Comparison of ENCODE assay signal across 15 cellular contexts in the genomic region with DNA sequence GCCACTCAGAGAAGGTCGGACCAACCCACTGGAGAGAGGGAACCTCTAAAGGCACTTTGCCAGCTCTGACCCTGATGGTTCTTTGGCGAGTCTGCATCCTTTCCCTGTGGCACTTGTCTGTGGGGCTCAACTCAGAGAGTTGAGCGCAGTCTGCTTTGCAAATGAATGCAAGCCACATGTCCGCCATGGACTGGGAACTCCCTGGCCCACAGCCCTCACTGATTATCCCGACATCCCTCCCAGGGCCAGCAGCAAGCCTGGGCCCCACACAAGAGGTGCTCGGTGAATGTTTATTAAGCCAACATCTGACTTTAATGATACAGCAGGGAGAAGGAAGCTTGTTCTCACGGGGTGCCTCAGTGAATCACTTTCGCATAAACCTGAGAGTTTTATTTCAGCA. TPM values are rescaled to one million over a fixed set of nuclear protein-coding genes. Genes with fewer than 3 reads are reported as not detected.
DNase-seq lines count a peak whose midpoint lies in the region; ATAC-seq, FAIRE-seq and TF ChIP-seq lines count a peak whose summit lies in the region.
"Had no signal": no experiment of that assay in that cellular context is flagged by ENCODE, and none has a peak within 500 bp of the region (broad histone marks: within the 10 kb centered on the region; RNA-seq: fewer than 3 reads in every experiment).

No MANE protein-coding gene starts in this region.

- H3K27ac ChIP-seq in H1 (ENCODE audit: low read depth, low read length): no peak overlapping the region
- H3K27ac ChIP-seq: KMS-11 had no signal

- no peak for FAIRE-seq in H1 (lab: Jason Lieb, UNC)
- FAIRE-seq: HepG2 had no signal

- H3K14ac ChIP-seq in H1 (ENCODE audit: insufficient read length): no peak overlapping the region

- no peak overlapping the region for H3K4me3 ChIP-seq in H1 (ENCODE audit: extremely low read depth in 1 of 4, insufficient read depth in 2 of 4, low read depth in 3 of 4, low read length in 4 of 4)

- no peaks in the 10 kb centered on the region for H3K9me3 Mint-ChIP-seq in nephron
- H3K9me3 Mint-ChIP-seq: CD4-positive, alpha-beta T cell had no signal

- H3K4me2 ChIP-seq in H1 (ENCODE audit: insufficient read depth in 1 of 2, low read depth in 2 of 2, low read length in 2 of 2): no peak overlapping the region
- H3K4me2 ChIP-seq: KMS-11 had no signal

- DNase-seq in AG09319 (ENCODE audit: extremely low read depth, low read depth) (peak; percentile 56), RPMI7951 (ENCODE audit: low read depth) (peak; percentile 43), H1 (ENCODE audit: low read depth in 1 of 2, low spot score in 2 of 2) (no peak), NCI-H1930 (lab: John Stamatoyannopoulos, UW) (no peak), H4 (ENCODE audit: low spot score) (no peak), T-helper 17 cell (no peak)
- DNase-seq: CD4-positive, alpha-beta T cell; NCI-H1436 treated with DMSO at 0.1 percent for 48 hours; NCI-H2081 treated with DMSO at 0.1 percent for 48 hours; NCI-H774 had no signal

- TF ChIP-seq EP300 in H1 (IDR thresholded peaks at IDR 0.05; ENCODE audit: borderline replicate concordance in 1 of 2, low read depth in 2 of 2, low read length in 2 of 2): no peak

- no peaks in the 10 kb centered on the region for H3K79me2 ChIP-seq in H1 (ENCODE audit: control insufficient read depth in 1 of 2, insufficient read depth in 2 of 2, low read length in 2 of 2)

- no peak overlapping the region for H3K18ac ChIP-seq in H1 (ENCODE audit: extremely low read depth, low read length)

- H3K27me3 ChIP-seq in H1 (replicated peaks in 1 of 4; ENCODE audit: control insufficient read depth in 3 of 4, extremely low read depth in 1 of 4, insufficient read depth in 3 of 4, low read length in 3 of 4): peaks cover 0 to 7% (median 0%) of the 10 kb centered on the region in 4 experiments; a peak in 1 of 7 replicates

- H3K9me3 ChIP-seq in H1 (ENCODE audit: insufficient read depth in 2 of 2, low read depth in 1 of 2, low read length in 1 of 2) (no peaks in the 10 kb centered on the region), T-helper 17 cell (ENCODE audit: control insufficient read depth, low read length, poor library complexity, severe bottlenecking) (no peaks in the 10 kb centered on the region)

- peaks cover 74% of the 10 kb centered on the region for H3K4me1 Mint-ChIP-seq in nephron
- peaks cover 4% of the 10 kb centered on the region for H3K4me1 Mint-ChIP-seq in T-helper 17 cell

- H3K27ac Mint-ChIP-seq in nephron (peak overlapping the region in 2 of 3 experiments; percentile 85 to 86), T-helper 17 cell (no peak overlapping the region)
- H3K27ac Mint-ChIP-seq: B cell; CD4-positive, alpha-beta T cell had no signal

- no peaks in the 10 kb centered on the region; the same call in 1 of the 2 replicates for H3K23me2 ChIP-seq in H1 (ENCODE audit: low read depth, low read length)

- no peak overlapping the region for H4K8ac ChIP-seq in H1 (ENCODE audit: extremely low read depth, insufficient read depth, low read length)

- H3K23ac ChIP-seq in H1 (ENCODE audit: insufficient read length): no peak overlapping the region

- TF ChIP-seq POLR2A in H1 (IDR thresholded peaks at IDR 0.05; ENCODE audit: control extremely low read depth in 1 of 2, low read depth in 2 of 2, low read length in 2 of 2): no peak

- H3K36me3 Mint-ChIP-seq in nephron (ENCODE audit: low read depth) (no peaks in the 10 kb centered on the region), T-helper 17 cell (ENCODE audit: low read depth) (no peaks in the 10 kb centered on the region)

- POLR2A ChIA-PET in H1 (lab: Charles Lee; ENCODE audit: partially characterized antibody): interaction anchor here (0.9 to 1.6 kb wide), 2 partner anchors 54 to 235 kb away, joined by 3 to 4 read pairs; no protein-coding TSS in a partner anchor

- H3K4me3 Mint-ChIP-seq in nephron (no peak overlapping the region), T-helper 17 cell (no peak overlapping the region)
- H3K4me3 Mint-ChIP-seq: B cell; CD4-positive, alpha-beta T cell had no signal

- H3K9ac ChIP-seq in H1 (replicated peaks in 1 of 4; ENCODE audit: extremely low read depth in 1 of 4, low read depth in 3 of 4, low read length in 3 of 4): no peak overlapping the region
- H3K9ac ChIP-seq: KMS-11 had no signal

- WGBS in H1 (ENCODE audit: extremely low coverage in 1 of 2, insufficient coverage in 1 of 2, insufficient read length in 1 of 2, insufficient replicate concordance in 2 of 2, low coverage in 1 of 2, low lambda C conversion rate in 2 of 2, missing lambda C conversion rate in 1 of 2), 2 experiments: 77% methylated on average over 6 of the region's 8 CpGs; no CpG with 5 or more reads in 1 of the 2 experiments

- no peak overlapping the region for H2AK5ac ChIP-seq in H1 (ENCODE audit: low read depth, low read length)

- ATAC-seq in GM18502 (IDR thresholded peaks at IDR 0.05; ENCODE audit: poor library complexity, unreplicated experiment) (no peak), T-helper 17 cell (no peak)
- ATAC-seq: HepG2 had no signal

- H2BK120ac ChIP-seq in H1 (replicated peaks; ENCODE audit: low read depth, low read length): no peak overlapping the region

- no peak overlapping the region for H4K91ac ChIP-seq in H1 (replicated peaks; ENCODE audit: insufficient read length, low read length)

- no peak overlapping the region for H3K56ac ChIP-seq in H1 (replicated peaks; ENCODE audit: insufficient read length, low read depth, low read length)

- H2BK20ac ChIP-seq in H1 (ENCODE audit: low read length): 0 out of 2 replicates have a peak overlapping the region, but pooled peaks have one; percentile 5

- H2BK5ac ChIP-seq in H1 (ENCODE audit: low read depth, low read length): no peak overlapping the region; the same call in 1 of the 2 replicates

- no peak overlapping the region for H2BK15ac ChIP-seq in H1 (ENCODE audit: low read length)

- no peak overlapping the region for H3K4ac ChIP-seq in H1 (replicated peaks; ENCODE audit: insufficient read length, low read depth, low read length)

- no peaks in the 10 kb centered on the region for H4K20me1 ChIP-seq in H1 (replicated peaks in 1 of 2; ENCODE audit: control insufficient read depth in 1 of 2, insufficient read depth in 2 of 2, low read length in 2 of 2)

- no peaks in the 10 kb centered on the region for H3K36me3 ChIP-seq in H1 (ENCODE audit: control insufficient read depth in 2 of 4, insufficient read depth in 4 of 4, low read length in 3 of 4)

- no peak overlapping the region for H4K5ac ChIP-seq in H1 (ENCODE audit: insufficient read length, low read depth, low read length)

- 0 out of 2 replicates have a peak overlapping the region, but pooled peaks have one; percentile 5 for H2AFZ ChIP-seq in H1 (ENCODE audit: low read length)

- CTCF ChIA-PET in H1 (lab: Charles Lee; ENCODE audit: partially characterized antibody): interaction anchor here (0.9 kb wide), 1 partner anchor 11 kb away, joined by 3 read pairs; no protein-coding TSS in a partner anchor

- TF ChIP-seq RAD21 in H1 (IDR thresholded peaks at IDR 0.05 in 1 of 2, conservative IDR thresholded peaks at IDR 0.05 in 1 of 2; ENCODE audit: low read depth in 2 of 2, low read length in 2 of 2): no peak

- no peaks in the 10 kb centered on the region for H3K79me1 ChIP-seq in H1 (ENCODE audit: low read depth, low read length)

- no peak overlapping the region for H2BK12ac ChIP-seq in H1 (ENCODE audit: low read depth, low read length)

- H3K4me1 ChIP-seq in H1 (replicated peaks in 1 of 4; ENCODE audit: control insufficient read depth in 3 of 4, insufficient read depth in 4 of 4, low read length in 3 of 4): peaks cover 0 to 5% (median 4%) of the 10 kb centered on the region in 4 experiments; a peak in 4 of 7 replicates

- no peak for TF ChIP-seq CTCF in AG09319 (IDR thresholded peaks at IDR 0.05; ENCODE audit: low read depth, low read length)
- TF ChIP-seq CTCF in H1 (IDR thresholded peaks at IDR 0.05; ENCODE audit: control extremely low read depth in 1 of 3, insufficient read depth in 1 of 3, low read depth in 1 of 3, low read length in 3 of 3): no peak
- TF ChIP-seq CTCF in nephron (IDR thresholded peaks at IDR 0.05; ENCODE audit: unreplicated experiment in 3 of 3): no peak

- H3K27me3 Mint-ChIP-seq in nephron (ENCODE audit: low read depth) (peaks cover 15% of the 10 kb centered on the region), T-helper 17 cell (peaks cover 68% of the 10 kb centered on the region)

TF ChIP-seq in H1, 55 proteins besides CTCF, POLR2A, EP300 and RAD21 (continues in another document):
- no peak for TF ChIP-seq JUND (IDR thresholded peaks at IDR 0.05; ENCODE audit: low read length)
- TF ChIP-seq NRF1 (IDR thresholded peaks at IDR 0.05; ENCODE audit: low read depth, low read length): no peak
- no peak for TF ChIP-seq CREB1 (IDR thresholded peaks at IDR 0.05)
- TF ChIP-seq BRCA1 (IDR thresholded peaks at IDR 0.05; ENCODE audit: low read depth, low read length): no peak
- TF ChIP-seq CHD1 (IDR thresholded peaks at IDR 0.05; ENCODE audit: low read depth, low read length): no peak
- TF ChIP-seq SP1 (IDR thresholded peaks at IDR 0.05; ENCODE audit: low read depth, low read length): no peak
- no peak for TF ChIP-seq POLR2AphosphoS5 (IDR thresholded peaks at IDR 0.05; ENCODE audit: low read depth, low read length)

RNA-seq across cellular contexts. Expression of a gene that starts 55.5 kb away (rescaled TPM):
- 38.2 and 52.5 TPM in 2 replicates for total RNA-seq in RPMI7951 (2014; rRNA removed; shearing (Covaris generic))
- total RNA-seq in H1 (2021; fragmentation: NEBNext Ultra II Directional; extraction: Animal tissue kit (Norgen Biotek cat#: 25700)): 12.2 and 12.9 TPM in 2 replicates
- polyA plus RNA-seq in H1 (2011; rRNA removed): 7.9 and 9.9 TPM in 2 replicates
- 8.8 TPM for polyA plus RNA-seq in H1 (2011; cell fraction: cytosol; rRNA removed)
- 12.0 TPM for polyA plus RNA-seq in H1 (2011; cell fraction: nucleus; rRNA removed)
- polyA plus RNA-seq in H1 (2012, experiment 1 of 2): 9.3 to 13.8 TPM (median 11.0 TPM) in 4 replicates
- polyA plus RNA-seq in H1 (2012, experiment 2 of 2): 14.2 TPM
- polyA plus RNA-seq in H1 (2013, experiment 1 of 2): 16.5 TPM
- 15.9 TPM for polyA plus RNA-seq in H1 (2013, experiment 2 of 2)
- 4.8 and 5.7 TPM in 2 replicates for polyA minus RNA-seq in H1 (2011; rRNA and poly(A)+ RNA removed)
- 17.6 TPM for polyA minus RNA-seq in H1 (2011; cell fraction: cytosol; rRNA and poly(A)+ RNA removed)
- polyA minus RNA-seq in H1 (2011; cell fraction: nucleus; rRNA and poly(A)+ RNA removed): 18.8 TPM
- 19.3 and 22.5 TPM in 2 replicates for total RNA-seq in H4 (2014; rRNA removed; shearing (Covaris generic))
- total RNA-seq in T-helper 17 cell: 1 to 10 TPM; 2.4 to 3.1 TPM

Comparison
In these comparisons a context has a peak if more than half of its experiments do, and no peak if none do; other contexts are left out.
1. DNase-seq: peak in AG09319 (single experiment) and RPMI7951 (single experiment); none in H1 (0 of 2), NCI-H1930 (0 of 2), H4 (single experiment) and T-helper 17 cell (0 of 3).